In the genomic region with DNA sequence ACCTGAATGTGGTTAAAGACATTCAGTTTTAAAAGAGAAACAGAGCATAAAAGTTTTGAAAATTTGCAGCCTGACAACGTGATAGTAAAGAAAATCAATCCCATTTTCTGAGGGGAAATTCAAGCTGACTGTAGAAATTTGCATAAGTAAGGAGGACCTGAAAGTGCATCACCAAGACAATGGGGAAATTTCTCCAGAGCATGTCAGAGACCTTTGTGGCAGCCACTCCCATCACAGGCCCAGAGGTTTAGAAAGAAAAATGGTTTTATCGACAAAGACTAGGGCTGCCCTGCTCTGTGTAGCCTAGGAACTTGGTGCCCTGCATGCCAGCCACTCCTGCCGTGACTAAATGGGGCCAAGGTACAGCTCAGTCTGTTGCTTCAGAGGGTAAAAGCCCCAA, we compare ENCODE assay signal across 1 cellular context.
TF ChIP-seq lines count a peak whose summit lies in the region.

No MANE protein-coding gene starts in this region.

TF ChIP-seq in H1, 55 proteins besides CTCF, POLR2A, EP300 and RAD21:
- TF ChIP-seq, protein P1, sequence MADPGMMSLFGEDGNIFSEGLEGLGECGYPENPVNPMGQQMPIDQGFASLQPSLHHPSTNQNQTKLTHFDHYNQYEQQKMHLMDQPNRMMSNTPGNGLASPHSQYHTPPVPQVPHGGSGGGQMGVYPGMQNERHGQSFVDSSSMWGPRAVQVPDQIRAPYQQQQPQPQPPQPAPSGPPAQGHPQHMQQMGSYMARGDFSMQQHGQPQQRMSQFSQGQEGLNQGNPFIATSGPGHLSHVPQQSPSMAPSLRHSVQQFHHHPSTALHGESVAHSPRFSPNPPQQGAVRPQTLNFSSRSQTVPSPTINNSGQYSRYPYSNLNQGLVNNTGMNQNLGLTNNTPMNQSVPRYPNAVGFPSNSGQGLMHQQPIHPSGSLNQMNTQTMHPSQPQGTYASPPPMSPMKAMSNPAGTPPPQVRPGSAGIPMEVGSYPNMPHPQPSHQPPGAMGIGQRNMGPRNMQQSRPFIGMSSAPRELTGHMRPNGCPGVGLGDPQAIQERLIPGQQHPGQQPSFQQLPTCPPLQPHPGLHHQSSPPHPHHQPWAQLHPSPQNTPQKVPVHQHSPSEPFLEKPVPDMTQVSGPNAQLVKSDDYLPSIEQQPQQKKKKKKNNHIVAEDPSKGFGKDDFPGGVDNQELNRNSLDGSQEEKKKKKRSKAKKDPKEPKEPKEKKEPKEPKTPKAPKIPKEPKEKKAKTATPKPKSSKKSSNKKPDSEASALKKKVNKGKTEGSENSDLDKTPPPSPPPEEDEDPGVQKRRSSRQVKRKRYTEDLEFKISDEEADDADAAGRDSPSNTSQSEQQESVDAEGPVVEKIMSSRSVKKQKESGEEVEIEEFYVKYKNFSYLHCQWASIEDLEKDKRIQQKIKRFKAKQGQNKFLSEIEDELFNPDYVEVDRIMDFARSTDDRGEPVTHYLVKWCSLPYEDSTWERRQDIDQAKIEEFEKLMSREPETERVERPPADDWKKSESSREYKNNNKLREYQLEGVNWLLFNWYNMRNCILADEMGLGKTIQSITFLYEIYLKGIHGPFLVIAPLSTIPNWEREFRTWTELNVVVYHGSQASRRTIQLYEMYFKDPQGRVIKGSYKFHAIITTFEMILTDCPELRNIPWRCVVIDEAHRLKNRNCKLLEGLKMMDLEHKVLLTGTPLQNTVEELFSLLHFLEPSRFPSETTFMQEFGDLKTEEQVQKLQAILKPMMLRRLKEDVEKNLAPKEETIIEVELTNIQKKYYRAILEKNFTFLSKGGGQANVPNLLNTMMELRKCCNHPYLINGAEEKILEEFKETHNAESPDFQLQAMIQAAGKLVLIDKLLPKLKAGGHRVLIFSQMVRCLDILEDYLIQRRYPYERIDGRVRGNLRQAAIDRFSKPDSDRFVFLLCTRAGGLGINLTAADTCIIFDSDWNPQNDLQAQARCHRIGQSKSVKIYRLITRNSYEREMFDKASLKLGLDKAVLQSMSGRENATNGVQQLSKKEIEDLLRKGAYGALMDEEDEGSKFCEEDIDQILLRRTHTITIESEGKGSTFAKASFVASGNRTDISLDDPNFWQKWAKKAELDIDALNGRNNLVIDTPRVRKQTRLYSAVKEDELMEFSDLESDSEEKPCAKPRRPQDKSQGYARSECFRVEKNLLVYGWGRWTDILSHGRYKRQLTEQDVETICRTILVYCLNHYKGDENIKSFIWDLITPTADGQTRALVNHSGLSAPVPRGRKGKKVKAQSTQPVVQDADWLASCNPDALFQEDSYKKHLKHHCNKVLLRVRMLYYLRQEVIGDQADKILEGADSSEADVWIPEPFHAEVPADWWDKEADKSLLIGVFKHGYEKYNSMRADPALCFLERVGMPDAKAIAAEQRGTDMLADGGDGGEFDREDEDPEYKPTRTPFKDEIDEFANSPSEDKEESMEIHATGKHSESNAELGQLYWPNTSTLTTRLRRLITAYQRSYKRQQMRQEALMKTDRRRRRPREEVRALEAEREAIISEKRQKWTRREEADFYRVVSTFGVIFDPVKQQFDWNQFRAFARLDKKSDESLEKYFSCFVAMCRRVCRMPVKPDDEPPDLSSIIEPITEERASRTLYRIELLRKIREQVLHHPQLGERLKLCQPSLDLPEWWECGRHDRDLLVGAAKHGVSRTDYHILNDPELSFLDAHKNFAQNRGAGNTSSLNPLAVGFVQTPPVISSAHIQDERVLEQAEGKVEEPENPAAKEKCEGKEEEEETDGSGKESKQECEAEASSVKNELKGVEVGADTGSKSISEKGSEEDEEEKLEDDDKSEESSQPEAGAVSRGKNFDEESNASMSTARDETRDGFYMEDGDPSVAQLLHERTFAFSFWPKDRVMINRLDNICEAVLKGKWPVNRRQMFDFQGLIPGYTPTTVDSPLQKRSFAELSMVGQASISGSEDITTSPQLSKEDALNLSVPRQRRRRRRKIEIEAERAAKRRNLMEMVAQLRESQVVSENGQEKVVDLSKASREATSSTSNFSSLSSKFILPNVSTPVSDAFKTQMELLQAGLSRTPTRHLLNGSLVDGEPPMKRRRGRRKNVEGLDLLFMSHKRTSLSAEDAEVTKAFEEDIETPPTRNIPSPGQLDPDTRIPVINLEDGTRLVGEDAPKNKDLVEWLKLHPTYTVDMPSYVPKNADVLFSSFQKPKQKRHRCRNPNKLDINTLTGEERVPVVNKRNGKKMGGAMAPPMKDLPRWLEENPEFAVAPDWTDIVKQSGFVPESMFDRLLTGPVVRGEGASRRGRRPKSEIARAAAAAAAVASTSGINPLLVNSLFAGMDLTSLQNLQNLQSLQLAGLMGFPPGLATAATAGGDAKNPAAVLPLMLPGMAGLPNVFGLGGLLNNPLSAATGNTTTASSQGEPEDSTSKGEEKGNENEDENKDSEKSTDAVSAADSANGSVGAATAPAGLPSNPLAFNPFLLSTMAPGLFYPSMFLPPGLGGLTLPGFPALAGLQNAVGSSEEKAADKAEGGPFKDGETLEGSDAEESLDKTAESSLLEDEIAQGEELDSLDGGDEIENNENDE (IDR thresholded peaks at IDR 0.05; ENCODE audit: insufficient replicate concordance, low read length), result no peak
- TF ChIP-seq CBX8 (IDR thresholded peaks at IDR 0.05; ENCODE audit: borderline replicate concordance, low read depth, low read length) (no peak), GTF2F1 (IDR thresholded peaks at IDR 0.05; ENCODE audit: borderline replicate concordance, low read depth, low read length) (no peak), PHF8 (conservative IDR thresholded peaks at IDR 0.05; ENCODE audit: low read depth, low read length) (no peak), SIN3A (conservative IDR thresholded peaks at IDR 0.05 in 1 of 2, IDR thresholded peaks at IDR 0.05 in 1 of 2; ENCODE audit: low read depth in 1 of 2, low read length in 2 of 2) (no peak), CEBPB (IDR thresholded peaks at IDR 0.05; ENCODE audit: low read depth, low read length) (no peak), NRF1 (IDR thresholded peaks at IDR 0.05; ENCODE audit: low read depth, low read length) (no peak), EZH2 (IDR thresholded peaks at IDR 0.05; ENCODE audit: low read depth, low read length, severe bottlenecking) (no peak), SP4 (IDR thresholded peaks at IDR 0.05; ENCODE audit: low read length) (no peak)
- TF ChIP-seq, protein P2, sequence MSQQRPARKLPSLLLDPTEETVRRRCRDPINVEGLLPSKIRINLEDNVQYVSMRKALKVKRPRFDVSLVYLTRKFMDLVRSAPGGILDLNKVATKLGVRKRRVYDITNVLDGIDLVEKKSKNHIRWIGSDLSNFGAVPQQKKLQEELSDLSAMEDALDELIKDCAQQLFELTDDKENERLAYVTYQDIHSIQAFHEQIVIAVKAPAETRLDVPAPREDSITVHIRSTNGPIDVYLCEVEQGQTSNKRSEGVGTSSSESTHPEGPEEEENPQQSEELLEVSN (IDR thresholded peaks at IDR 0.05), result no peak
